22 cellular contexts compared by ENCODE assay signal in genomic region chr10:70476249-70477035, GRCh38. TPM values are rescaled to one million over a fixed set of nuclear protein-coding genes. Genes with fewer than 3 reads are reported as not detected.
DNase-seq lines count a peak whose midpoint lies in the region; ATAC-seq and TF ChIP-seq lines count a peak whose summit lies in the region.
"Had no signal": no experiment of that assay in that cellular context is flagged by ENCODE, and none has a peak within 500 bp of the region (broad histone marks: within the 10 kb centered on the region; RNA-seq: fewer than 3 reads in every experiment).

No MANE protein-coding gene starts in this region.

- no peak overlapping the region for H3K4me2 ChIP-seq in GM23248 (ENCODE audit: unreplicated experiment)

- CTCF ChIA-PET in activated CD8-positive, alpha-beta T cell treated with anti-CD3 and anti-CD28 coated beads for 36 hours (lab: Charles Lee): interaction anchor here (1.1 to 4.1 kb wide), 3 partner anchors 15 to 51 kb away, joined by 3 to 30 read pairs (median 3); no protein-coding TSS in a partner anchor
- CTCF ChIA-PET in activated CD8-positive, alpha-beta T cell treated with anti-CD3 and anti-CD28 coated beads, Interleukin-2, amount 10 ng/mL, durations not matched to agents 7 days and 5 days (lab: Charles Lee): interaction anchor here (0.6 to 3.1 kb wide), 5 partner anchors 15 to 83 kb away, joined by 3 to 19 read pairs (median 3); no protein-coding TSS in a partner anchor

- H3K9me2 ChIP-seq in GM23248 (ENCODE audit: insufficient read depth): no peaks in the 10 kb centered on the region

- no peaks in the 10 kb centered on the region for H3K9me3 ChIP-seq in GM23248 (ENCODE audit: low read depth)
- H3K9me3 ChIP-seq: breast epithelium, neutrophil had no signal

- H3K27me3 Mint-ChIP-seq in activated CD8-positive, alpha-beta T cell treated with anti-CD3 and anti-CD28 coated beads for 36 hours: peaks cover 18% of the 10 kb centered on the region
- peaks cover 37% of the 10 kb centered on the region for H3K27me3 Mint-ChIP-seq in activated CD8-positive, alpha-beta T cell treated with anti-CD3 and anti-CD28 coated beads, Interleukin-2, amount 10 ng/mL, durations not matched to agents 7 days and 5 days (ENCODE audit: low read depth)
- peaks cover 24 to 56% of the 10 kb centered on the region in 2 donors for H3K27me3 Mint-ChIP-seq in effector memory CD8-positive, alpha-beta T cell

- intact Hi-C loops in activated CD8-positive, alpha-beta T cell treated with anti-CD3 and anti-CD28 coated beads for 36 hours (cut with micrococcal nuclease): no loop called here

- H3K27ac ChIP-seq in GM23248: no peak overlapping the region
- H3K27ac ChIP-seq: breast epithelium, HL-60, neutrophil had no signal

- no peak overlapping the region for H2AFZ ChIP-seq in GM23248

- POLR2A ChIA-PET in activated CD8-positive, alpha-beta T cell treated with anti-CD3 and anti-CD28 coated beads for 36 hours (lab: Charles Lee): interaction anchor here (0.7 kb wide), 1 partner anchor 329 kb away, joined by 3 read pairs; the partner anchor contains the start of gene TYSND1
- POLR2A ChIA-PET in activated CD8-positive, alpha-beta T cell treated with anti-CD3 and anti-CD28 coated beads, Interleukin-2, amount 10 ng/mL, durations not matched to agents 7 days and 5 days (lab: Charles Lee): interaction anchor here (1.4 to 2.3 kb wide), 2 partner anchors 18 to 72 kb away, joined by 6 to 8 read pairs; partner anchors contain the start of gene EIF4EBP2

- no peaks in the 10 kb centered on the region for H3K4me1 ChIP-seq in GM23248 (ENCODE audit: insufficient read depth)

- ATAC-seq in activated CD8-positive, alpha-beta T cell treated with anti-CD3 and anti-CD28 coated beads for 36 hours: no peak
- no peak for ATAC-seq in activated CD8-positive, alpha-beta T cell treated with anti-CD3 and anti-CD28 coated beads, Interleukin-2, amount 10 ng/mL, durations not matched to agents 7 days and 5 days
- peak; percentile 35 for ATAC-seq in HG02610 (IDR thresholded peaks at IDR 0.05; ENCODE audit: unreplicated experiment)
- ATAC-seq in effector memory CD8-positive, alpha-beta T cell (replicated peaks): no peak
- ATAC-seq in GM18519 (IDR thresholded peaks at IDR 0.05; ENCODE audit: low FRiP score, unreplicated experiment): no peak

- H4K20me1 ChIP-seq in GM23248 (ENCODE audit: insufficient read depth): no peaks in the 10 kb centered on the region

- in situ Hi-C loops in GM23248 (cut with MboI): no loop called here

- no peak overlapping the region for H3K27ac Mint-ChIP-seq in activated CD8-positive, alpha-beta T cell treated with anti-CD3 and anti-CD28 coated beads for 36 hours
- no peak overlapping the region for H3K27ac Mint-ChIP-seq in activated CD8-positive, alpha-beta T cell treated with anti-CD3 and anti-CD28 coated beads, Interleukin-2, amount 10 ng/mL, durations not matched to agents 7 days and 5 days
- H3K27ac Mint-ChIP-seq in effector memory CD8-positive, alpha-beta T cell: no peak overlapping the region
- H3K27ac Mint-ChIP-seq: T-helper 1 cell treated with Interleukin-12 subunit alpha and Interleukin-12 subunit beta and Interleukin-4 antibody, amounts not matched to agents 30 μg/mL and 1 μg/mL, for 36 hours had no signal

- no peaks in the 10 kb centered on the region for H3K9me3 Mint-ChIP-seq in activated CD8-positive, alpha-beta T cell treated with anti-CD3 and anti-CD28 coated beads for 36 hours
- no peaks in the 10 kb centered on the region for H3K9me3 Mint-ChIP-seq in activated CD8-positive, alpha-beta T cell treated with anti-CD3 and anti-CD28 coated beads, Interleukin-2, amount 10 ng/mL, durations not matched to agents 7 days and 5 days (ENCODE audit: insufficient read depth)
- H3K9me3 Mint-ChIP-seq in effector memory CD8-positive, alpha-beta T cell: no peaks in the 10 kb centered on the region
- H3K9me3 Mint-ChIP-seq: T-helper 1 cell treated with Interleukin-12 subunit alpha and Interleukin-12 subunit beta and Interleukin-4 antibody, amounts not matched to agents 30 μg/mL and 1 μg/mL, for 36 hours had no signal

- peaks cover 35% of the 10 kb centered on the region for H3K27me3 ChIP-seq in GM23248 (replicated peaks; ENCODE audit: insufficient read depth)
- H3K27me3 ChIP-seq: breast epithelium had no signal

- no peaks in the 10 kb centered on the region for H3F3A ChIP-seq in GM23248 (ENCODE audit: insufficient read depth)

- no peaks in the 10 kb centered on the region for H3K36me3 Mint-ChIP-seq in activated CD8-positive, alpha-beta T cell treated with anti-CD3 and anti-CD28 coated beads for 36 hours (ENCODE audit: low read depth)
- no peaks in the 10 kb centered on the region for H3K36me3 Mint-ChIP-seq in activated CD8-positive, alpha-beta T cell treated with anti-CD3 and anti-CD28 coated beads, Interleukin-2, amount 10 ng/mL, durations not matched to agents 7 days and 5 days (ENCODE audit: low read depth)
- peaks cover 12% of the 10 kb centered on the region for H3K36me3 Mint-ChIP-seq in effector memory CD8-positive, alpha-beta T cell (ENCODE audit: insufficient read depth)

- H3K9ac ChIP-seq in GM23248: no peak overlapping the region

- peak; percentile 32 for DNase-seq in activated CD8-positive, alpha-beta T cell treated with anti-CD3 and anti-CD28 coated beads for 36 hours
- DNase-seq in activated CD8-positive, alpha-beta T cell treated with anti-CD3 and anti-CD28 coated beads, Interleukin-2, amount 10 ng/mL, durations not matched to agents 7 days and 5 days: no peak
- no peak for DNase-seq in effector memory CD8-positive, alpha-beta T cell
- DNase-seq in stimulated activated CD8-positive, alpha-beta memory T cell treated with anti-CD3 and anti-CD28 coated beads, Interleukin-4, amount 100 ng/mL, for 48 hours: peak; percentile 37
- DNase-seq in UCSD-AML1 (lab: John Stamatoyannopoulos, UW; ENCODE audit: unreplicated experiment): no peak
- no peak for DNase-seq in GM23248
- DNase-seq: cortex of kidney; hippocampal formation; MM.1S; NCI-H1694 treated with DMSO at 0.1 percent for 48 hours; NK-92 treated with Interleukin-12 subunit alpha and Interleukin-12 subunit beta, amount 100 ng/mL, for 24 hours; retina had no signal

- WGBS in GM23248 (ENCODE audit: low coverage in 1 of 2, low lambda C conversion rate in 2 of 2, missing lambda C conversion rate in 2 of 2), 2 experiments: 59 to 61% methylated on average over 7 of the region's 7 CpGs

- H3K4me1 Mint-ChIP-seq in activated CD8-positive, alpha-beta T cell treated with anti-CD3 and anti-CD28 coated beads for 36 hours (ENCODE audit: low read depth): peaks cover 45% of the 10 kb centered on the region
- H3K4me1 Mint-ChIP-seq in activated CD8-positive, alpha-beta T cell treated with anti-CD3 and anti-CD28 coated beads, Interleukin-2, amount 10 ng/mL, durations not matched to agents 7 days and 5 days (ENCODE audit: low read depth): peaks cover 48% of the 10 kb centered on the region
- peaks cover 20 to 37% of the 10 kb centered on the region in 2 donors for H3K4me1 Mint-ChIP-seq in effector memory CD8-positive, alpha-beta T cell (ENCODE audit: low read depth in 2 of 2)

- TF ChIP-seq CTCF in activated CD8-positive, alpha-beta T cell treated with anti-CD3 and anti-CD28 coated beads for 36 hours (IDR thresholded peaks at IDR 0.05): no peak

- H3K79me2 ChIP-seq in GM23248 (ENCODE audit: insufficient read depth): no peaks in the 10 kb centered on the region

- H3K4me3 Mint-ChIP-seq in activated CD8-positive, alpha-beta T cell treated with anti-CD3 and anti-CD28 coated beads for 36 hours: no peak overlapping the region
- H3K4me3 Mint-ChIP-seq in activated CD8-positive, alpha-beta T cell treated with anti-CD3 and anti-CD28 coated beads, Interleukin-2, amount 10 ng/mL, durations not matched to agents 7 days and 5 days: no peak overlapping the region
- peak overlapping the region; percentile 74 to 82 for H3K4me3 Mint-ChIP-seq in effector memory CD8-positive, alpha-beta T cell

- no peak overlapping the region for H3K4me3 ChIP-seq in GM23248
- H3K4me3 ChIP-seq: breast epithelium had no signal

- no peaks in the 10 kb centered on the region for H3K36me3 ChIP-seq in GM23248 (ENCODE audit: low read depth)
- H3K36me3 ChIP-seq: breast epithelium, neutrophil had no signal

RNA-seq across cellular contexts. Expression of gene PALD1, which starts 2.1 kb away (rescaled TPM):
- total RNA-seq in activated CD8-positive, alpha-beta T cell treated with anti-CD3 and anti-CD28 coated beads for 36 hours: 1 to 10 TPM; 6.6 to 6.8 TPM
- 1 to 10 TPM; 6.2 to 6.5 TPM for total RNA-seq in activated CD8-positive, alpha-beta T cell treated with anti-CD3 and anti-CD28 coated beads, Interleukin-2, amount 10 ng/mL, durations not matched to agents 7 days and 5 days
- total RNA-seq in GM23248 (2014; rRNA removed; shearing (Covaris generic)): not detected in 2 replicates
- not detected in 2 replicates for polyA plus RNA-seq in GM23248 (2016; fragmentation: Nextera tagmentation; extraction: Ambion mirVana)
- total RNA-seq: fibroblast of villous mesenchyme had no signal

RNA-seq across cellular contexts. Expression of gene NODAL, which starts 35.0 kb away (rescaled TPM):
- total RNA-seq in activated CD8-positive, alpha-beta T cell treated with anti-CD3 and anti-CD28 coated beads for 36 hours: not detected
- not detected for total RNA-seq in activated CD8-positive, alpha-beta T cell treated with anti-CD3 and anti-CD28 coated beads, Interleukin-2, amount 10 ng/mL, durations not matched to agents 7 days and 5 days
- total RNA-seq in GM23248 (2014; rRNA removed; shearing (Covaris generic)): not detected in 2 replicates
- not detected in 2 replicates for polyA plus RNA-seq in GM23248 (2016; fragmentation: Nextera tagmentation; extraction: Ambion mirVana)
- total RNA-seq: A673, breast epithelium, fibroblast of villous mesenchyme, H4, IMR-90 had no signal
- polyA plus RNA-seq: IMR-90 had no signal

Comparison
In these comparisons a context has a peak if more than half of its experiments do, and no peak if none do; other contexts are left out.
1. DNase-seq: peak in activated CD8-positive, alpha-beta T cell treated with anti-CD3 and anti-CD28 coated beads for 36 hours (single experiment) and stimulated activated CD8-positive, alpha-beta memory T cell treated with anti-CD3 and anti-CD28 coated beads, Interleukin-4, amount 100 ng/mL, for 48 hours (single experiment); none in activated CD8-positive, alpha-beta T cell treated with anti-CD3 and anti-CD28 coated beads, Interleukin-2, amount 10 ng/mL, durations not matched to agents 7 days and 5 days (single experiment), effector memory CD8-positive, alpha-beta T cell (0 of 3), UCSD-AML1 (single experiment) and GM23248 (single experiment).
2. H3K4me3 Mint-ChIP-seq: peak in effector memory CD8-positive, alpha-beta T cell (2 of 2); none in activated CD8-positive, alpha-beta T cell treated with anti-CD3 and anti-CD28 coated beads for 36 hours (single experiment) and activated CD8-positive, alpha-beta T cell treated with anti-CD3 and anti-CD28 coated beads, Interleukin-2, amount 10 ng/mL, durations not matched to agents 7 days and 5 days (single experiment).